Comparison of ENCODE assay signal across 15 cellular contexts in the genomic region with DNA sequence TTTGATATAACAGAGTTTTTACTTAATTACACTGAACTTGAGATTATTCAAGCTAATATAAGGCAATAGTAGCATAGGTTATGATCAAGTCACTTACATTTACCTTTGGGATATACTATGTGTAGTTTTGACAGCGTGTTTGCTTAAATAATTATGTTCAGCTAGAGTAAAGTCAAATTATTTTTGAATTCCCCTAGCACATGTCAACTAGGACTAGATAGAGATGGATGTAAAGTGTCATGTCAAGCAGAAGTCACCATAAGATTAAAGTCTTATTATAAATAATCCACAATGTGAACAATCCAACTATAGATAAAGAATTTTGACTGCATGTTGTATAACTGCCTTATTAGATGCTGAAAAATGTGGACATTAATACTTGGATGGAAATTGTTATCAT.
DNase-seq lines count a peak whose midpoint lies in the region; ATAC-seq and TF ChIP-seq lines count a peak whose summit lies in the region.
"Had no signal": no experiment of that assay in that cellular context is flagged by ENCODE, and none has a peak within 500 bp of the region (broad histone marks: within the 10 kb centered on the region; RNA-seq: fewer than 3 reads in every experiment).

No MANE protein-coding gene starts in this region.

- H2AFZ ChIP-seq in ACC112 (ENCODE audit: low read length, unreplicated experiment) (no peak overlapping the region), PC-3 (ENCODE audit: low read length) (no peak overlapping the region), smooth muscle cell (ENCODE audit: low read depth) (no peak overlapping the region)
- H2AFZ ChIP-seq: GM23248 had no signal

- H3K79me2 ChIP-seq in ACC112 (ENCODE audit: control insufficient read depth, insufficient read depth, low read length, unreplicated experiment) (no peaks in the 10 kb centered on the region), PC-3 (ENCODE audit: low read length) (no peaks in the 10 kb centered on the region), smooth muscle cell (ENCODE audit: low read depth) (no peaks in the 10 kb centered on the region)

- H3K4me2 ChIP-seq in PC-3 (ENCODE audit: low read length) (peak overlapping the region; percentile 24; the same call in 1 of the 2 replicates), smooth muscle cell (peak overlapping the region; percentile 61)

- H3K36me3 ChIP-seq in ACC112 (ENCODE audit: insufficient read depth, low read length) = no peaks in the 10 kb centered on the region
- no peaks in the 10 kb centered on the region for H3K36me3 ChIP-seq in PC-3 (ENCODE audit: low read depth, low read length)
- H3K36me3 ChIP-seq in SK-N-MC (ENCODE audit: insufficient read depth, low read length) = no peaks in the 10 kb centered on the region
- H3K36me3 ChIP-seq in smooth muscle cell (ENCODE audit: low read depth) = no peaks in the 10 kb centered on the region
- no peaks in the 10 kb centered on the region for H3K36me3 ChIP-seq in gastroesophageal sphincter
- H3K36me3 ChIP-seq: BE2C, HAP-1 had no signal

- H4K20me1 ChIP-seq in PC-3 (ENCODE audit: low read length) (no peaks in the 10 kb centered on the region), smooth muscle cell (ENCODE audit: low read depth) (no peaks in the 10 kb centered on the region)

- TF ChIP-seq CTCF in PC-3 (conservative IDR thresholded peaks at IDR 0.05; ENCODE audit: low read depth, low read length) (no peak), smooth muscle cell (IDR thresholded peaks at IDR 0.05; ENCODE audit: borderline replicate concordance, insufficient read depth, poor library complexity, severe bottlenecking) (no peak), gastroesophageal sphincter (IDR thresholded peaks at IDR 0.05) (no peak)

- POLR2A ChIA-PET in PC-3 (lab: Charles Lee; ENCODE audit: unreplicated experiment) = no interaction called here

- DNase-seq in PC-3 = no peak
- DNase-seq in SK-N-MC (ENCODE audit: low read depth, low spot score) = no peak
- no peak for DNase-seq in smooth muscle cell (lab: John Stamatoyannopoulos, UW; ENCODE audit: unreplicated experiment)
- no peak for DNase-seq in NCI-H2081 (lab: John Stamatoyannopoulos, UW)
- DNase-seq in AG08395 (ENCODE audit: low spot score) = no peak
- DNase-seq: 8988T; BE2C; C1 segment of cervical spinal cord; Caco-2; CD4-positive, CD25-positive, alpha-beta regulatory T cell; CD8-positive, alpha-beta memory T cell; GM23248 had no signal

- ATAC-seq in PC-3 (no peak), gastroesophageal sphincter (no peak)

- H3F3A ChIP-seq in PC-3 (ENCODE audit: low read length, unreplicated experiment) (no peaks in the 10 kb centered on the region), smooth muscle cell (ENCODE audit: low read depth) (no peaks in the 10 kb centered on the region)

- H3K27me3 ChIP-seq in ACC112 (ENCODE audit: insufficient read depth, low read length) = no peaks in the 10 kb centered on the region
- H3K27me3 ChIP-seq in PC-3 (ENCODE audit: low read length) = no peaks in the 10 kb centered on the region
- no peaks in the 10 kb centered on the region for H3K27me3 ChIP-seq in smooth muscle cell (ENCODE audit: low read depth)
- H3K27me3 ChIP-seq in gastroesophageal sphincter = no peaks in the 10 kb centered on the region
- H3K27me3 ChIP-seq: BE2C had no signal

- intact Hi-C loops in PC-3 (cut with micrococcal nuclease) = no loop called here

- 95% methylated on average over 1 of the region's 1 CpG for WGBS in smooth muscle cell (ENCODE audit: low lambda C conversion rate)
- WGBS in gastroesophageal sphincter (ENCODE audit: low coverage in 1 of 2), 2 donors = 73 to 86% methylated on average over 1 of the region's 1 CpG

- H3K4me1 ChIP-seq in ACC112 (ENCODE audit: control insufficient read depth, insufficient read depth, low read length, unreplicated experiment) (peaks cover 18% of the 10 kb centered on the region), PC-3 (ENCODE audit: insufficient read depth, low read length) (peaks cover 27% of the 10 kb centered on the region), smooth muscle cell (ENCODE audit: low read depth) (peaks cover 3% of the 10 kb centered on the region), gastroesophageal sphincter (no peaks in the 10 kb centered on the region)
- H3K4me1 ChIP-seq: BE2C, HAP-1 had no signal

- 0 out of 2 replicates have a peak overlapping the region, but pooled peaks have one; percentile 67 for H3K27ac ChIP-seq in ACC112 (ENCODE audit: low read depth, low read length)
- H3K27ac ChIP-seq in PC-3 (ENCODE audit: low read length) = no peak overlapping the region
- H3K27ac ChIP-seq in SK-N-MC = peak overlapping the region; percentile 94
- H3K27ac ChIP-seq in smooth muscle cell (ENCODE audit: low read depth) = peak overlapping the region; percentile 86
- H3K27ac ChIP-seq in gastroesophageal sphincter = no peak overlapping the region

- H3K9me2 ChIP-seq in PC-3 (replicated peaks; ENCODE audit: low read length) = no peaks in the 10 kb centered on the region

- H3K9ac ChIP-seq in PC-3 (ENCODE audit: low read length) (no peak overlapping the region), SK-N-MC (ENCODE audit: insufficient read length) (no peak overlapping the region), smooth muscle cell (ENCODE audit: low read depth) (no peak overlapping the region)
- H3K9ac ChIP-seq: GM23248 had no signal

- CTCF ChIA-PET in PC-3 (lab: Charles Lee) = no interaction called here

- TF ChIP-seq EP300 in gastroesophageal sphincter (IDR thresholded peaks at IDR 0.05) = no peak

- no peaks in the 10 kb centered on the region for H3K9me3 ChIP-seq in PC-3 (ENCODE audit: low read length)
- H3K9me3 ChIP-seq in SK-N-MC (ENCODE audit: low read depth, low read length) = no peaks in the 10 kb centered on the region
- H3K9me3 ChIP-seq in smooth muscle cell (replicated peaks; ENCODE audit: low read depth) = no peaks in the 10 kb centered on the region
- H3K9me3 ChIP-seq in gastroesophageal sphincter = no peaks in the 10 kb centered on the region
- H3K9me3 ChIP-seq: BE2C, Caco-2, HAP-1 had no signal

- no peak overlapping the region for H3K4me3 ChIP-seq in ACC112 (ENCODE audit: low read depth, low read length)
- H3K4me3 ChIP-seq in PC-3 (ENCODE audit: low read length) = no peak overlapping the region
- peak overlapping the region; percentile 36 for H3K4me3 ChIP-seq in SK-N-MC
- no peak overlapping the region for H3K4me3 ChIP-seq in smooth muscle cell
- no peak overlapping the region for H3K4me3 ChIP-seq in gastroesophageal sphincter
- H3K4me3 ChIP-seq: GM23248, HAP-1 had no signal

- no peak for TF ChIP-seq POLR2A in gastroesophageal sphincter (IDR thresholded peaks at IDR 0.05)

- no TSS peak for BruUV-seq in PC-3 (replicated peaks; lab: Mats Ljungman, UMichigan)

Comparison
In these comparisons a context has a peak if more than half of its experiments do, and no peak if none do; other contexts are left out.
1. H3K27ac ChIP-seq: peak in ACC112 (single experiment), SK-N-MC (single experiment) and smooth muscle cell (single experiment); none in PC-3 (single experiment) and gastroesophageal sphincter (0 of 4).